Comparison of ENCODE assay signal across 19 cellular contexts in genomic region chr16:24515186-24515585, GRCh38.
"Had no signal": no experiment of that assay in that cellular context is flagged by ENCODE, and none has a peak within 500 bp of the region (broad histone marks: within the 10 kb centered on the region; RNA-seq: fewer than 3 reads in every experiment).

No MANE protein-coding gene starts in this region.

- H3K4me1 ChIP-seq: foreskin keratinocyte, gastrocnemius medialis, heart right ventricle had no signal

- DNase-seq: dermis blood vessel endothelial cell; effector CD4-positive, alpha-beta T cell; effector memory CD4-positive, alpha-beta T cell; foreskin keratinocyte; gastrocnemius medialis; glutamatergic neuron; head of caudate nucleus; heart right ventricle; hippocampal formation; left cardiac atrium; left lung; left ventricle myocardium superior; lower lobe of right lung; mesenchymal stem cell; mucosa of descending colon; naive B cell had no signal

- H3K4me3 ChIP-seq: coronary artery, dorsolateral prefrontal cortex, esophagus muscularis mucosa, gastrocnemius medialis, heart right ventricle, left lung, lower lobe of right lung, mucosa of descending colon had no signal

- H3K9me3 ChIP-seq: esophagus muscularis mucosa, gastrocnemius medialis, heart right ventricle, left lung, lower lobe of right lung, mucosa of descending colon had no signal

- H3K27me3 ChIP-seq: dorsolateral prefrontal cortex, esophagus muscularis mucosa, foreskin keratinocyte, gastrocnemius medialis had no signal

- H3K27ac ChIP-seq: coronary artery, esophagus muscularis mucosa, foreskin keratinocyte, gastrocnemius medialis, heart right ventricle, left lung, lower lobe of right lung had no signal

- H3K36me3 ChIP-seq: esophagus muscularis mucosa, gastrocnemius medialis, heart right ventricle, left lung, lower lobe of right lung had no signal

- ATAC-seq: foreskin keratinocyte, gastrocnemius medialis, heart right ventricle, left cardiac atrium, left lung, left ventricle myocardium superior, lower lobe of right lung, mucosa of descending colon had no signal
